20 cellular contexts compared by ENCODE assay signal in genomic region chr12:119102714-119103113, GRCh38.
DNase-seq lines count a peak whose midpoint lies in the region; ATAC-seq, FAIRE-seq and TF ChIP-seq lines count a peak whose summit lies in the region.
"Had no signal": no experiment of that assay in that cellular context is flagged by ENCODE, and none has a peak within 500 bp of the region (broad histone marks: within the 10 kb centered on the region; RNA-seq: fewer than 3 reads in every experiment).

No MANE protein-coding gene starts in this region.

- H3K79me2 ChIP-seq in HepG2 (ENCODE audit: insufficient read depth, low read length) (no peaks in the 10 kb centered on the region), K562 (ENCODE audit: control insufficient read depth, insufficient read depth, low read length) (no peaks in the 10 kb centered on the region)

- CTCF ChIA-PET in HepG2 (lab: Yijun Ruan, JAX; ENCODE audit: low intra/inter-chr PET ratio, low total read pairs) (no interaction called here), K562 (lab: Yijun Ruan, JAX; ENCODE audit: low intra/inter-chr PET ratio) (no interaction called here)

- H2AFZ ChIP-seq in HepG2 (ENCODE audit: low read length), result no peak overlapping the region
- no peak overlapping the region for H2AFZ ChIP-seq in K562 (ENCODE audit: low read depth, low read length)

- TF ChIP-seq RAD21 in HepG2 (CRISPR knock-in tag; IDR thresholded peaks at IDR 0.05), result no peak
- TF ChIP-seq RAD21 in K562 (CRISPR knock-in tag; conservative IDR thresholded peaks at IDR 0.05 in 1 of 2, IDR thresholded peaks at IDR 0.05 in 1 of 2), result no peak

- FAIRE-seq in HepG2 (lab: Jason Lieb, UNC), result no peak
- no peak for FAIRE-seq in K562 (lab: Jason Lieb, UNC)
- FAIRE-seq: G401.6, GM12892, H54 had no signal

- H3K27ac ChIP-seq in HepG2 (ENCODE audit: extremely low read length, insufficient read depth, low read length) (no peak overlapping the region), right lobe of liver (no peak overlapping the region), K562 (ENCODE audit: extremely low read depth, low read depth, low read length) (no peak overlapping the region), left lung (no peak overlapping the region)

- H3K4me1 ChIP-seq in HepG2 (ENCODE audit: insufficient read depth, low read length), result no peaks in the 10 kb centered on the region
- H3K4me1 ChIP-seq in right lobe of liver, result no peaks in the 10 kb centered on the region
- no peaks in the 10 kb centered on the region for H3K4me1 ChIP-seq in K562 (replicated peaks in 1 of 2; ENCODE audit: control insufficient read depth in 2 of 2, insufficient read depth in 2 of 2, low read length in 2 of 2)
- no peaks in the 10 kb centered on the region for H3K4me1 ChIP-seq in left lung
- H3K4me1 ChIP-seq: HAP-1 had no signal

- H3K9ac ChIP-seq in HepG2 (ENCODE audit: insufficient read depth, low read depth, low read length) (no peak overlapping the region), K562 (ENCODE audit: insufficient read depth in 1 of 2, low read depth in 2 of 2, low read length in 2 of 2) (no peak overlapping the region)

- WGBS in HepG2 (ENCODE audit: low lambda C conversion rate), result 7% methylated on average over 1 of the region's 1 CpG
- WGBS in right lobe of liver (ENCODE audit: insufficient coverage, low coverage, low lambda C conversion rate, missing lambda C conversion rate), result 63% methylated on average over 1 of the region's 1 CpG
- WGBS in K562 (ENCODE audit: insufficient coverage, low coverage, missing lambda C conversion rate), result 0% methylated on average over 1 of the region's 1 CpG

- TF ChIP-seq POLR2A in HepG2 (IDR thresholded peaks at IDR 0.05; ENCODE audit: insufficient read depth in 1 of 2, low read depth in 2 of 2, low read length in 2 of 2) (no peak), right lobe of liver (IDR thresholded peaks at IDR 0.05) (no peak), K562 (conservative IDR thresholded peaks at IDR 0.05) (no peak)

- H3K27me3 ChIP-seq in HepG2 (ENCODE audit: control insufficient read depth in 1 of 2, insufficient read depth in 2 of 2, low read length in 2 of 2), result no peaks in the 10 kb centered on the region
- no peaks in the 10 kb centered on the region for H3K27me3 ChIP-seq in right lobe of liver
- H3K27me3 ChIP-seq in K562 (ENCODE audit: control insufficient read depth in 2 of 2, insufficient read depth in 2 of 2, low read length in 2 of 2), result no peaks in the 10 kb centered on the region
- no peaks in the 10 kb centered on the region for H3K27me3 ChIP-seq in left lung

- ATAC-seq in HepG2 (no peak), right lobe of liver (no peak), K562 (no peak), left lung (peak; percentile 68), SK-N-SH treated with all-trans-retinoic acid at 6 μM for 48 hours (no peak)

- H3K9me3 ChIP-seq in HepG2 (ENCODE audit: low read length) (no peaks in the 10 kb centered on the region), right lobe of liver (no peaks in the 10 kb centered on the region), K562 (replicated peaks; ENCODE audit: control insufficient read depth, insufficient read depth, low read depth, low read length) (no peaks in the 10 kb centered on the region), left lung (peaks cover 0 to 6% of the 10 kb centered on the region in 2 donors)
- H3K9me3 ChIP-seq: HAP-1 had no signal

- H4K20me1 ChIP-seq in HepG2 (ENCODE audit: insufficient read depth, low read length) (no peaks in the 10 kb centered on the region), K562 (replicated peaks; ENCODE audit: control insufficient read depth, insufficient read depth, low read length) (no peaks in the 10 kb centered on the region)

- in situ Hi-C loops in HepG2 (cut with HindIII; ENCODE audit: extremely low pct_ligation_motif_present, low pct_unique_long_range_greater_than_20kb), result no loop called here
- in situ Hi-C loops in K562 (cut with MboI), result no loop called here

- DNase-seq in HepG2 (ENCODE audit: low spot score) (no peak), right lobe of liver (no peak), K562 (ENCODE audit: extremely low read depth in 1 of 4, low spot score in 3 of 4) (no peak), left lung (no peak), NCI-H146 treated with DMSO at 0.1 percent for 48 hours (lab: John Stamatoyannopoulos, UW; ENCODE audit: unreplicated experiment) (no peak), NCI-H69 (lab: John Stamatoyannopoulos, UW) (no peak)
- DNase-seq: 8988T; C1 segment of cervical spinal cord; Calu3; CD4-positive, alpha-beta memory T cell; COR-L47; DMS53; DND-41; GOT3; HFFc6 had no signal

- intact Hi-C loops in HepG2 (cut with micrococcal nuclease; ENCODE audit: unreplicated experiment) (no loop called here), right lobe of liver (cut with DNase I) (no loop called here), K562 (cut with micrococcal nuclease) (no loop called here), left lung (cut with DNase I) (no loop called here)

- POLR2A ChIA-PET in HepG2 (lab: Yijun Ruan, JAX) (no interaction called here), K562 (lab: Yijun Ruan, JAX) (no interaction called here)

- H3K36me3 ChIP-seq in HepG2 (replicated peaks in 1 of 2; ENCODE audit: control insufficient read depth in 1 of 2, insufficient read depth in 2 of 2, low read length in 2 of 2) (no peaks in the 10 kb centered on the region), right lobe of liver (no peaks in the 10 kb centered on the region), K562 (ENCODE audit: control insufficient read depth, insufficient read depth, low read length) (no peaks in the 10 kb centered on the region), left lung (no peaks in the 10 kb centered on the region)
- H3K36me3 ChIP-seq: HAP-1 had no signal

- no peak overlapping the region for H3K4me3 ChIP-seq in HepG2 (replicated peaks in 1 of 3; ENCODE audit: insufficient read depth in 1 of 3, low read depth in 2 of 3, low read length in 3 of 3)
- H3K4me3 ChIP-seq in right lobe of liver, result no peak overlapping the region
- no peak overlapping the region for H3K4me3 ChIP-seq in K562
- no peak overlapping the region for H3K4me3 ChIP-seq in left lung
- H3K4me3 ChIP-seq: HAP-1 had no signal

- no peak overlapping the region for H3K4me2 ChIP-seq in HepG2 (ENCODE audit: low read depth, low read length)
- no peak overlapping the region for H3K4me2 ChIP-seq in K562 (ENCODE audit: insufficient read depth, low read length)

- no peaks in the 10 kb centered on the region for H3K9me1 ChIP-seq in K562 (ENCODE audit: control insufficient read depth, insufficient read depth, low read length)

- TF ChIP-seq EP300 in HepG2 (IDR thresholded peaks at IDR 0.05; ENCODE audit: low read depth in 2 of 2, low read length in 2 of 2) (no peak), HepG2 (CRISPR knock-in tag; IDR thresholded peaks at IDR 0.05; ENCODE audit: borderline replicate concordance) (no peak), K562 (IDR thresholded peaks at IDR 0.05; ENCODE audit: low read length) (no peak)

- TF ChIP-seq CTCF in HepG2 (CRISPR knock-in tag; IDR thresholded peaks at IDR 0.05) (no peak), right lobe of liver (IDR thresholded peaks at IDR 0.05) (no peak), K562 (IDR thresholded peaks at IDR 0.05 in 2 of 3, conservative IDR thresholded peaks at IDR 0.05 in 1 of 3; ENCODE audit: insufficient read depth in 2 of 3, low read depth in 1 of 3, low read length in 3 of 3) (no peak), left lung (IDR thresholded peaks at IDR 0.05) (no peak)

- BruUV-seq in HepG2 (replicated peaks; lab: Mats Ljungman, UMichigan) (no TSS peak), K562 (replicated peaks; lab: Mats Ljungman, UMichigan) (no TSS peak)

TF ChIP-seq in HepG2, 621 proteins besides CTCF, POLR2A, EP300 and RAD21 (continues in another document):
- TF ChIP-seq ZNF589 (CRISPR knock-in tag; conservative IDR thresholded peaks at IDR 0.05) (no peak), DMAP1 (CRISPR knock-in tag; IDR thresholded peaks at IDR 0.05) (no peak), MAFK (conservative IDR thresholded peaks at IDR 0.05 in 1 of 2, IDR thresholded peaks at IDR 0.05 in 1 of 2; ENCODE audit: low read length in 2 of 2) (peak; percentile 70 to 82)
- TF ChIP-seq, protein P1, sequence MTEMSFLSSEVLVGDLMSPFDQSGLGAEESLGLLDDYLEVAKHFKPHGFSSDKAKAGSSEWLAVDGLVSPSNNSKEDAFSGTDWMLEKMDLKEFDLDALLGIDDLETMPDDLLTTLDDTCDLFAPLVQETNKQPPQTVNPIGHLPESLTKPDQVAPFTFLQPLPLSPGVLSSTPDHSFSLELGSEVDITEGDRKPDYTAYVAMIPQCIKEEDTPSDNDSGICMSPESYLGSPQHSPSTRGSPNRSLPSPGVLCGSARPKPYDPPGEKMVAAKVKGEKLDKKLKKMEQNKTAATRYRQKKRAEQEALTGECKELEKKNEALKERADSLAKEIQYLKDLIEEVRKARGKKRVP (CRISPR knock-in tag; IDR thresholded peaks at IDR 0.05), result no peak

TF ChIP-seq in K562, 482 proteins besides CTCF, POLR2A, EP300 and RAD21:
- TF ChIP-seq SPI1 (IDR thresholded peaks at IDR 0.05; ENCODE audit: borderline replicate concordance, low read depth, low read length) (no peak), PCBP2 (IDR thresholded peaks at IDR 0.05; ENCODE audit: low read depth, low read length, poor library complexity, severe bottlenecking) (no peak), MAFF (IDR thresholded peaks at IDR 0.05; ENCODE audit: low read length) (peak; percentile 64), ZNF316 (IDR thresholded peaks at IDR 0.05) (peak; percentile 69), C11orf30 (IDR thresholded peaks at IDR 0.05; ENCODE audit: low read depth) (peak; percentile 51; the same call in 1 of the 2 replicates), MAFK (IDR thresholded peaks at IDR 0.05; ENCODE audit: low read length) (peak; percentile 38; the same call in 1 of the 2 replicates), MAFG (tag; conservative IDR thresholded peaks at IDR 0.05) (peak; percentile 46)

Comparison
In these comparisons a context has a peak if more than half of its experiments do, and no peak if none do; other contexts are left out.
1. Of the 241 proteins assayed by ChIP-seq in both HepG2 and K562: peak only in HepG2: none; only in K562: MAFG; in both: MAFF and MAFK; in neither: 238.